In genomic region chr5:35009657-35010056, GRCh38 we compare ENCODE assay signal across 25 cellular contexts. TPM values are rescaled to one million over a fixed set of nuclear protein-coding genes. Genes with fewer than 3 reads are reported as not detected.
DNase-seq lines count a peak whose midpoint lies in the region; ATAC-seq and TF ChIP-seq lines count a peak whose summit lies in the region.
"Had no signal": no experiment of that assay in that cellular context is flagged by ENCODE, and none has a peak within 500 bp of the region (broad histone marks: within the 10 kb centered on the region; RNA-seq: fewer than 3 reads in every experiment).

No MANE protein-coding gene starts in this region.

- intact Hi-C loops in Right ventricle myocardium inferior (cut with DNase I): loop anchor here (10.0 kb wide), 1 partner anchor 525 kb away; no protein-coding TSS in a partner anchor
- intact Hi-C loops in cardiac septum (cut with DNase I): no loop called here
- intact Hi-C loops in PC-9 (cut with micrococcal nuclease; ENCODE audit: unreplicated experiment): no loop called here

- H2BK15ac ChIP-seq in mesenchymal stem cell (ENCODE audit: low read depth, poor library complexity, severe bottlenecking): no peak overlapping the region

- no peaks in the 10 kb centered on the region for H4K20me1 ChIP-seq in PC-9 (ENCODE audit: insufficient read depth)
- H4K20me1 ChIP-seq in MM.1S (ENCODE audit: insufficient read depth, low read length): no peaks in the 10 kb centered on the region

- H2AFZ ChIP-seq in PC-9 (0 out of 2 replicates have a peak overlapping the region, but pooled peaks have one; percentile 24), mesenchymal stem cell (ENCODE audit: low read depth, low read length) (no peak overlapping the region), MM.1S (ENCODE audit: low read length) (no peak overlapping the region)
- H2AFZ ChIP-seq: GM23338 had no signal

- CTCF ChIA-PET in PC-9 (lab: Charles Lee): interaction anchor here (0.7 kb wide), 1 partner anchor 649 kb away, joined by 3 read pairs; no protein-coding TSS in a partner anchor

- peak; percentile 25 for ATAC-seq in Right ventricle myocardium inferior
- ATAC-seq: GM12878, GM23338 had no signal

- no peak overlapping the region for H2BK12ac ChIP-seq in mesenchymal stem cell (ENCODE audit: low read length in 2 of 2)

- H3K27ac ChIP-seq in PC-9 (no peak overlapping the region), mesenchymal stem cell (ENCODE audit: low read length, poor library complexity, severe bottlenecking) (no peak overlapping the region), MM.1S (ENCODE audit: low read length) (no peak overlapping the region)
- H3K27ac ChIP-seq: 22Rv1, Peyer's patch had no signal

- 91% methylated on average over 3 of the region's 3 CpGs for WGBS in mesenchymal stem cell

- H3K9me2 ChIP-seq in PC-9 (ENCODE audit: insufficient read depth) (no peaks in the 10 kb centered on the region), MM.1S (replicated peaks; ENCODE audit: insufficient read depth, low read length) (no peaks in the 10 kb centered on the region)

- no peak overlapping the region for H4K91ac ChIP-seq in mesenchymal stem cell (ENCODE audit: low read length)

- H3K27me3 ChIP-seq in PC-9 (ENCODE audit: insufficient read depth, low read depth): peaks cover 74% of the 10 kb centered on the region
- H3K27me3 ChIP-seq in mesenchymal stem cell (ENCODE audit: control insufficient read depth in 1 of 2, insufficient read depth in 1 of 2, low read length in 2 of 2): peaks cover under 1 to 17% of the 10 kb centered on the region in 2 experiments
- no peaks in the 10 kb centered on the region for H3K27me3 ChIP-seq in MM.1S (replicated peaks; ENCODE audit: insufficient read depth, low read length)
- H3K27me3 ChIP-seq: BE2C, Peyer's patch had no signal

- no peak overlapping the region for H4K8ac ChIP-seq in mesenchymal stem cell (ENCODE audit: low read length)

- no peak overlapping the region for H2AK5ac ChIP-seq in mesenchymal stem cell (ENCODE audit: low read length, severe bottlenecking)

- no peak overlapping the region for H3K4me2 ChIP-seq in PC-9
- H3K4me2 ChIP-seq in mesenchymal stem cell (ENCODE audit: low read length, poor library complexity, severe bottlenecking): no peak overlapping the region
- H3K4me2 ChIP-seq in MM.1S (ENCODE audit: low read depth, low read length): no peak overlapping the region
- H3K4me2 ChIP-seq: GM23338 had no signal

- no peaks in the 10 kb centered on the region for H3K79me1 ChIP-seq in mesenchymal stem cell (replicated peaks; ENCODE audit: low read length, poor library complexity, severe bottlenecking)

- no peaks in the 10 kb centered on the region for H3K9me3 ChIP-seq in PC-9 (ENCODE audit: insufficient read depth, low read depth)
- H3K9me3 ChIP-seq in mesenchymal stem cell (ENCODE audit: control insufficient read depth, low read length): no peaks in the 10 kb centered on the region
- H3K9me3 ChIP-seq in MM.1S (replicated peaks; ENCODE audit: insufficient read depth, low read length): no peaks in the 10 kb centered on the region
- H3K9me3 ChIP-seq: BE2C, Peyer's patch had no signal

- H3F3A ChIP-seq in PC-9 (ENCODE audit: insufficient read depth, low read depth) (no peaks in the 10 kb centered on the region), MM.1S (ENCODE audit: insufficient read depth, low read length) (no peaks in the 10 kb centered on the region)

- no peak overlapping the region for H3K18ac ChIP-seq in mesenchymal stem cell (ENCODE audit: low read depth in 1 of 2, low read length in 2 of 2)

- H3K4me1 ChIP-seq in PC-9 (replicated peaks; ENCODE audit: insufficient read depth) (no peaks in the 10 kb centered on the region), mesenchymal stem cell (ENCODE audit: control insufficient read depth, insufficient read depth, low read depth, low read length) (no peaks in the 10 kb centered on the region), MM.1S (ENCODE audit: low read length) (no peaks in the 10 kb centered on the region)
- H3K4me1 ChIP-seq: BE2C, Peyer's patch had no signal

- H3K9ac ChIP-seq in mesenchymal stem cell (ENCODE audit: low read length) (peak overlapping the region; percentile 30), MM.1S (ENCODE audit: low read length) (no peak overlapping the region)

- no peak overlapping the region for H2BK5ac ChIP-seq in mesenchymal stem cell (ENCODE audit: low read depth, low read length, poor library complexity, severe bottlenecking)

- H3K23ac ChIP-seq in mesenchymal stem cell (ENCODE audit: low read length in 2 of 2): no peak overlapping the region

- H3K4ac ChIP-seq in mesenchymal stem cell (ENCODE audit: low read depth in 1 of 2, low read length in 2 of 2): no peak overlapping the region

- H2BK120ac ChIP-seq in mesenchymal stem cell (ENCODE audit: low read depth, low read length): no peak overlapping the region

- DNase-seq in Right ventricle myocardium inferior (ENCODE audit: missing footprints) (no peak), cardiac septum (ENCODE audit: low spot score) (no peak), PC-9 (no peak), fibroblast of peridontal ligament (ENCODE audit: extremely low read depth) (peak; percentile 25), mesenchymal stem cell (peak; percentile 6), MM.1S (no peak), activated gamma-delta T cell treated with Interleukin-2 at 50 U/mL for 16 hours (no peak), NAMALWA (ENCODE audit: low spot score) (no peak)
- DNase-seq: BE2C; CD4-positive, CD25-positive, alpha-beta regulatory T cell; COR-L47; GF-D8; HCEC 1CT; Karpas-422; NCI-H1092; NCI-H2081; NCI-H2171 treated with DMSO at 0.1 percent for 48 hours; Peyer's patch; SHP77 had no signal

- TF ChIP-seq CTCF in PC-9 (conservative IDR thresholded peaks at IDR 0.05) (no peak), MM.1S (IDR thresholded peaks at IDR 0.05; ENCODE audit: low read length) (no peak)

- no peaks in the 10 kb centered on the region for H3K36me3 ChIP-seq in PC-9 (ENCODE audit: low read depth)
- no peaks in the 10 kb centered on the region for H3K36me3 ChIP-seq in mesenchymal stem cell (ENCODE audit: control insufficient read depth in 1 of 2, insufficient read depth in 2 of 2, low read depth in 1 of 2, low read length in 2 of 2)
- H3K36me3 ChIP-seq in MM.1S (replicated peaks; ENCODE audit: insufficient read depth, low read length): no peaks in the 10 kb centered on the region
- H3K36me3 ChIP-seq: BE2C, Peyer's patch had no signal

- H3K14ac ChIP-seq in mesenchymal stem cell (ENCODE audit: low read length in 2 of 2): no peak overlapping the region

- H3K79me2 ChIP-seq in PC-9 (ENCODE audit: low read depth) (no peaks in the 10 kb centered on the region), MM.1S (ENCODE audit: low read length) (no peaks in the 10 kb centered on the region)

- H3K4me3 ChIP-seq in PC-9 (no peak overlapping the region), mesenchymal stem cell (ENCODE audit: insufficient read depth in 1 of 2, low read depth in 1 of 2, low read length in 2 of 2) (no peak overlapping the region), MM.1S (ENCODE audit: low read length) (no peak overlapping the region)
- H3K4me3 ChIP-seq: GM12878, GM23338, Peyer's patch had no signal

- POLR2A ChIA-PET in PC-9 (lab: Charles Lee; ENCODE audit: unreplicated experiment): no interaction called here

- BruUV-seq in PC-9 (replicated peaks; lab: Mats Ljungman, UMichigan): no TSS peak

RNA-seq across cellular contexts. Expression of gene AGXT2, which starts 38.1 kb away (rescaled TPM):
- not detected for total RNA-seq in Right ventricle myocardium inferior
- total RNA-seq in cardiac septum: not detected
- total RNA-seq in PC-9 (2021): not detected in 2 replicates
- polyA plus RNA-seq in mesenchymal stem cell (2013, experiment 1 of 2): not detected
- polyA plus RNA-seq in mesenchymal stem cell (2013, experiment 2 of 2): not detected
- total RNA-seq: CD4-positive, CD25-positive, alpha-beta regulatory T cell; GM12878; GM23338; MCF 10A; NCI-H460 had no signal
- polyA plus RNA-seq: CD4-positive, CD25-positive, alpha-beta regulatory T cell; GM12878; GM23338; IgD-negative memory B cell had no signal

Comparison
In these comparisons a context has a peak if more than half of its experiments do, and no peak if none do; other contexts are left out.
1. DNase-seq: peak in fibroblast of peridontal ligament (single experiment) and mesenchymal stem cell (single experiment); none in Right ventricle myocardium inferior (single experiment), cardiac septum (single experiment), PC-9 (0 of 2), MM.1S (single experiment), activated gamma-delta T cell treated with Interleukin-2 at 50 U/mL for 16 hours (single experiment) and NAMALWA (single experiment).